8 cellular contexts compared by ENCODE assay signal in genomic region chr16:27313422-27314160, GRCh38. TPM values are rescaled to one million over a fixed set of nuclear protein-coding genes. Genes with fewer than 3 reads are reported as not detected.
DNase-seq lines count a peak whose midpoint lies in the region; ATAC-seq and TF ChIP-seq lines count a peak whose summit lies in the region.

TSS of gene IL4R (plus strand) at chr16:27313974. CDS start at chr16:27340204, 26,230 bp downstream.

- CTCF ChIA-PET in A673 (lab: Charles Lee): no interaction called here
- CTCF ChIA-PET in activated B cell treated with CpG ODN at 0.5 μM for 24 hours (lab: Charles Lee): no interaction called here

- DNase-seq in A673 (ENCODE audit: low spot score): peak; percentile 42
- DNase-seq in GM19238 (ENCODE audit: insufficient read length, low spot score): peak; percentile 59
- peak in 50 of 76 experiments; percentile 3 to 68 (median 38) for DNase-seq in HUDEP-2 (lab: John Stamatoyannopoulos, UW; ENCODE audit: unreplicated experiment in 76 of 76)
- peak; percentile 77 for DNase-seq in activated B cell treated with CpG ODN at 0.5 μM for 24 hours
- DNase-seq in colonic mucosa: peak; percentile 80
- peak; percentile 75 to 77 for DNase-seq in stimulated activated CD4-positive, alpha-beta T cell treated with anti-CD3 and anti-CD28 coated beads, Interleukin-4, amount 100 ng/mL, for 48 hours (ENCODE audit: low read depth in 2 of 2)

- H3K36me3 ChIP-seq in A673 (ENCODE audit: insufficient read depth, low read length, poor library complexity, severe bottlenecking) (no peaks in the 10 kb centered on the region), colonic mucosa (no peaks in the 10 kb centered on the region), liver (ENCODE audit: control insufficient read depth in 4 of 4, insufficient read depth in 3 of 4, low read depth in 1 of 4, low read length in 3 of 4) (peaks cover 0 to 10% (median 0%) of the 10 kb centered on the region in 4 donors)

- TF ChIP-seq CTCF in A673 (conservative IDR thresholded peaks at IDR 0.05; ENCODE audit: low read depth, low read length) (no peak), activated B cell treated with CpG ODN at 0.5 μM for 24 hours (IDR thresholded peaks at IDR 0.05) (no peak), colonic mucosa (IDR thresholded peaks at IDR 0.05) (no peak), liver (IDR thresholded peaks at IDR 0.05; ENCODE audit: low read depth, low read length, missing input control) (no peak)

- WGBS in liver: under 1% methylated on average over 85 of the region's 85 CpGs

- H3K9ac ChIP-seq in colonic mucosa (ENCODE audit: low read depth in 2 of 2, low read length in 2 of 2) (peak within 1 kb of the TSS; percentile 99 to 100), liver (ENCODE audit: low read depth in 1 of 2, low read length in 2 of 2) (peak within 1 kb of the TSS; percentile 89 to 91)

- peak; percentile 42 to 60 for TF ChIP-seq RAD21 in liver (IDR thresholded peaks at IDR 0.05)

- H3K27ac Mint-ChIP-seq in activated B cell treated with CpG ODN at 0.5 μM for 24 hours: peak within 1 kb of the TSS; percentile 90

- intact Hi-C loops in A673 (cut with micrococcal nuclease; ENCODE audit: unreplicated experiment): no loop called here
- intact Hi-C loops in activated B cell treated with CpG ODN at 0.5 μM for 24 hours (cut with micrococcal nuclease): loop anchor here (1.0 to 10.0 kb wide), 5 partner anchors 15 to 241 kb away; partner anchors contain the start of genes KATNIP and NSMCE1
- intact Hi-C loops in colonic mucosa (cut with DNase I): loop anchor here (5.0 to 10.0 kb wide), 2 partner anchors 49 to 76 kb away; partner anchors contain the start of gene NSMCE1

- H3K4me3 ChIP-seq in A673 (ENCODE audit: low read depth, low read length, poor library complexity, severe bottlenecking) (peak within 1 kb of the TSS; percentile 81), colonic mucosa (peak within 1 kb of the TSS; percentile 91), liver (ENCODE audit: low read depth in 1 of 3, low read length in 3 of 3) (peak within 1 kb of the TSS; percentile 71 to 90 (median 88))

- no peaks in the 10 kb centered on the region for H3K9me3 Mint-ChIP-seq in activated B cell treated with CpG ODN at 0.5 μM for 24 hours

- no peaks in the 10 kb centered on the region for H3K27me3 ChIP-seq in A673 (replicated peaks; ENCODE audit: insufficient read depth, low read depth, low read length, poor library complexity)
- H3K27me3 ChIP-seq in colonic mucosa: no peaks in the 10 kb centered on the region
- no peaks in the 10 kb centered on the region for H3K27me3 ChIP-seq in liver (ENCODE audit: control insufficient read depth in 4 of 4, insufficient read depth in 4 of 4, low read length in 3 of 4)

- peak within 1 kb of the TSS; percentile 88 for H3K4me3 Mint-ChIP-seq in activated B cell treated with CpG ODN at 0.5 μM for 24 hours

- POLR2A ChIA-PET in A673 (lab: Charles Lee; ENCODE audit: low non-redundant PET): no interaction called here
- POLR2A ChIA-PET in activated B cell treated with CpG ODN at 0.5 μM for 24 hours (lab: Charles Lee): interaction anchor here (1.0 to 1.4 kb wide), 2 partner anchors 11 to 80 kb away, joined by 4 read pairs; no protein-coding TSS in a partner anchor

- H3K4me1 Mint-ChIP-seq in activated B cell treated with CpG ODN at 0.5 μM for 24 hours: peaks cover 76% of the 10 kb centered on the region

- peaks cover 33% of the 10 kb centered on the region for H3K36me3 Mint-ChIP-seq in activated B cell treated with CpG ODN at 0.5 μM for 24 hours (ENCODE audit: low read depth)

- BruUV-seq in A673 (replicated peaks; lab: Mats Ljungman, UMichigan): no TSS peak

- no peaks in the 10 kb centered on the region for H3K27me3 Mint-ChIP-seq in activated B cell treated with CpG ODN at 0.5 μM for 24 hours

- H3K27ac ChIP-seq in A673 (ENCODE audit: low read depth, low read length, poor library complexity, severe bottlenecking): peak within 1 kb of the TSS; percentile 71
- peak within 1 kb of the TSS; percentile 99 for H3K27ac ChIP-seq in colonic mucosa
- H3K27ac ChIP-seq in liver (ENCODE audit: low read depth in 1 of 2, low read length in 2 of 2): peak within 1 kb of the TSS; percentile 97 to 99

- ATAC-seq in activated B cell treated with CpG ODN at 0.5 μM for 24 hours (ENCODE audit: low read depth): peak; percentile 49
- ATAC-seq in GM21367 (IDR thresholded peaks at IDR 0.05; ENCODE audit: unreplicated experiment): no peak

- H3K4me1 ChIP-seq in A673 (ENCODE audit: insufficient read depth, low read length, poor library complexity, severe bottlenecking) (no peaks in the 10 kb centered on the region), colonic mucosa (peaks cover 9% of the 10 kb centered on the region), liver (ENCODE audit: control insufficient read depth in 4 of 4, insufficient read depth in 4 of 4, low read length in 3 of 4) (peaks cover 11 to 47% (median 41%) of the 10 kb centered on the region in 4 donors)

- H3K9me3 ChIP-seq in A673 (ENCODE audit: low read depth, low read length, poor library complexity, severe bottlenecking) (peaks cover 5% of the 10 kb centered on the region), colonic mucosa (no peaks in the 10 kb centered on the region), liver (ENCODE audit: control insufficient read depth in 4 of 4, low read length in 3 of 4) (no peaks in the 10 kb centered on the region)

TF ChIP-seq in liver, 16 proteins besides CTCF, POLR2A, EP300 and RAD21:
- TF ChIP-seq, protein P1, sequence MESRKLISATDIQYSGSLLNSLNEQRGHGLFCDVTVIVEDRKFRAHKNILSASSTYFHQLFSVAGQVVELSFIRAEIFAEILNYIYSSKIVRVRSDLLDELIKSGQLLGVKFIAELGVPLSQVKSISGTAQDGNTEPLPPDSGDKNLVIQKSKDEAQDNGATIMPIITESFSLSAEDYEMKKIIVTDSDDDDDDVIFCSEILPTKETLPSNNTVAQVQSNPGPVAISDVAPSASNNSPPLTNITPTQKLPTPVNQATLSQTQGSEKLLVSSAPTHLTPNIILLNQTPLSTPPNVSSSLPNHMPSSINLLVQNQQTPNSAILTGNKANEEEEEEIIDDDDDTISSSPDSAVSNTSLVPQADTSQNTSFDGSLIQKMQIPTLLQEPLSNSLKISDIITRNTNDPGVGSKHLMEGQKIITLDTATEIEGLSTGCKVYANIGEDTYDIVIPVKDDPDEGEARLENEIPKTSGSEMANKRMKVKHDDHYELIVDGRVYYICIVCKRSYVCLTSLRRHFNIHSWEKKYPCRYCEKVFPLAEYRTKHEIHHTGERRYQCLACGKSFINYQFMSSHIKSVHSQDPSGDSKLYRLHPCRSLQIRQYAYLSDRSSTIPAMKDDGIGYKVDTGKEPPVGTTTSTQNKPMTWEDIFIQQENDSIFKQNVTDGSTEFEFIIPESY (IDR thresholded peaks at IDR 0.05): peak; percentile 57
- TF ChIP-seq TAF1 (conservative IDR thresholded peaks at IDR 0.05) (peak; percentile 92), EGR1 (IDR thresholded peaks at IDR 0.05; ENCODE audit: low read depth in 2 of 2) (peak; percentile 93 to 96), NR2F2 (IDR thresholded peaks at IDR 0.05) (peak; percentile 52), HNF4G (IDR thresholded peaks at IDR 0.05) (no peak), FOXA2 (IDR thresholded peaks at IDR 0.05) (peak; percentile 55), SP1 (IDR thresholded peaks at IDR 0.05) (peak; percentile 84), HNF4A (conservative IDR thresholded peaks at IDR 0.05) (peak; percentile 67 to 75), MAX (IDR thresholded peaks at IDR 0.05) (peak; percentile 63), JUND (IDR thresholded peaks at IDR 0.05) (peak in 1 of 2 donors; percentile 66), YY1 (IDR thresholded peaks at IDR 0.05) (peak; percentile 62), GABPA (IDR thresholded peaks at IDR 0.05 in 1 of 2, conservative IDR thresholded peaks at IDR 0.05 in 1 of 2) (no peak), RXRA (IDR thresholded peaks at IDR 0.05) (peak; percentile 64 to 85), FOXA1 (IDR thresholded peaks at IDR 0.05) (peak; percentile 50), REST (IDR thresholded peaks at IDR 0.05) (peak; percentile 88)
- TF ChIP-seq, protein P2, sequence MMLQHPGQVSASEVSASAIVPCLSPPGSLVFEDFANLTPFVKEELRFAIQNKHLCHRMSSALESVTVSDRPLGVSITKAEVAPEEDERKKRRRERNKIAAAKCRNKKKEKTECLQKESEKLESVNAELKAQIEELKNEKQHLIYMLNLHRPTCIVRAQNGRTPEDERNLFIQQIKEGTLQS (IDR thresholded peaks at IDR 0.05): no peak

RNA-seq across cellular contexts. Expression of gene IL4R, which starts in this region (rescaled TPM):
- 22.9 and 27.4 TPM in 2 replicates for total RNA-seq in A673 (2021)
- 176 and 202 TPM in 2 replicates for total RNA-seq in activated B cell treated with CpG ODN at 0.5 μM for 24 hours
- 10 to 100 TPM; 74.8 to 80.0 TPM for total RNA-seq in colonic mucosa
- 10 to 100 TPM; 18.0 to 61.9 TPM for total RNA-seq in liver
- 10 to 100 TPM; 15.5 to 41.8 TPM for polyA plus RNA-seq in liver
